In the genomic region with DNA sequence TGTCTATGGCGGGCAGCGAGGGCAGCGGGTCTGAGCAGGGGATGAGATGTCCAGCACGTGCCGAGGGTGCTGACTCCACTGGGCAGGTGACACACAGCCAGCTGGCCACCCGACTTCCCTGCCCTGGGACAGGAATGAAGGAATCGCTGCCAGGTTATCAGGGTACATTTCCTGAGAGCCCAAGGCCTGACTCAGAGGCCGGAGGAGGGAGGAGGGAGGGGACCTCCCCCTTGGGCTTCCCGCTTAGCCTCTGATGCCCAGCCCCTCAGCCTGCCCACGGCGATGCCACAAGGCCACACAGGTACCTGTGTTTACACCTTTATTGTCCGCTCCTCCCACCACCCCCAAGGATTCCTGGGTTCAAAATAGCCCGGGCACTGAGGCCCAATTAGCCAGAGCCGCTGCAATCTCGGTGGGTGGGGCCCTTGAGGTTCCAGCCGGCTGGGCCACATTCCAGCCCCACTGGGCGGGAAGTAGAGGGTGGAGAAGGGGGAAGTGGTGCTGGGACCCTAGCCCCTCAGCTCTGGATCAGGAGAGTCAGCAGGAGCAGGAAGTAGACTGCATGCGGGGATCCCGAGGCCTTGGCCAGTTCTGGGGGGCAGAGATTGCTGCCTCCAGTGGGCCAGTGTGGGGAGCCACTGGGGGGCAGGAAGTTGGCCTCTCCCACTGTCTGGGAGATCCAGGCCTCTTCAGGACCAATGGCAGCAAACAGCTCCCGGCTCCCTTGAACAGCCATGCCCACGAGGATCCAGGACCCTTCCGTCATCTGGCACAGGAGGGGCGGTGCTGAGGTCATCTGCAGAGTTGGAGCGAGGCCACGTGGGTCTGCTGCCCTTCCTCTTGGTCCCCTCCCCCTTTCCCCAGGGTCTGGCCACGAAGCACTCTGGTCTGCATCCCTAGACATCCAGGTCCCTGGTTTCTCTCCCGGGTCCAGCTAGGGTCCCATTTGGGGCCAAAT, we compare ENCODE assay signal across 1 cellular context.
A peak's percentile ranks its signal among the peaks of the same experiment; 100 is the strongest.
TF ChIP-seq lines count a peak whose summit lies in the region.

No MANE protein-coding gene starts in this region.

TF ChIP-seq in HepG2, 621 proteins besides CTCF, POLR2A, EP300 and RAD21 (continued from another document and continues in another):
- TF ChIP-seq, protein P1, sequence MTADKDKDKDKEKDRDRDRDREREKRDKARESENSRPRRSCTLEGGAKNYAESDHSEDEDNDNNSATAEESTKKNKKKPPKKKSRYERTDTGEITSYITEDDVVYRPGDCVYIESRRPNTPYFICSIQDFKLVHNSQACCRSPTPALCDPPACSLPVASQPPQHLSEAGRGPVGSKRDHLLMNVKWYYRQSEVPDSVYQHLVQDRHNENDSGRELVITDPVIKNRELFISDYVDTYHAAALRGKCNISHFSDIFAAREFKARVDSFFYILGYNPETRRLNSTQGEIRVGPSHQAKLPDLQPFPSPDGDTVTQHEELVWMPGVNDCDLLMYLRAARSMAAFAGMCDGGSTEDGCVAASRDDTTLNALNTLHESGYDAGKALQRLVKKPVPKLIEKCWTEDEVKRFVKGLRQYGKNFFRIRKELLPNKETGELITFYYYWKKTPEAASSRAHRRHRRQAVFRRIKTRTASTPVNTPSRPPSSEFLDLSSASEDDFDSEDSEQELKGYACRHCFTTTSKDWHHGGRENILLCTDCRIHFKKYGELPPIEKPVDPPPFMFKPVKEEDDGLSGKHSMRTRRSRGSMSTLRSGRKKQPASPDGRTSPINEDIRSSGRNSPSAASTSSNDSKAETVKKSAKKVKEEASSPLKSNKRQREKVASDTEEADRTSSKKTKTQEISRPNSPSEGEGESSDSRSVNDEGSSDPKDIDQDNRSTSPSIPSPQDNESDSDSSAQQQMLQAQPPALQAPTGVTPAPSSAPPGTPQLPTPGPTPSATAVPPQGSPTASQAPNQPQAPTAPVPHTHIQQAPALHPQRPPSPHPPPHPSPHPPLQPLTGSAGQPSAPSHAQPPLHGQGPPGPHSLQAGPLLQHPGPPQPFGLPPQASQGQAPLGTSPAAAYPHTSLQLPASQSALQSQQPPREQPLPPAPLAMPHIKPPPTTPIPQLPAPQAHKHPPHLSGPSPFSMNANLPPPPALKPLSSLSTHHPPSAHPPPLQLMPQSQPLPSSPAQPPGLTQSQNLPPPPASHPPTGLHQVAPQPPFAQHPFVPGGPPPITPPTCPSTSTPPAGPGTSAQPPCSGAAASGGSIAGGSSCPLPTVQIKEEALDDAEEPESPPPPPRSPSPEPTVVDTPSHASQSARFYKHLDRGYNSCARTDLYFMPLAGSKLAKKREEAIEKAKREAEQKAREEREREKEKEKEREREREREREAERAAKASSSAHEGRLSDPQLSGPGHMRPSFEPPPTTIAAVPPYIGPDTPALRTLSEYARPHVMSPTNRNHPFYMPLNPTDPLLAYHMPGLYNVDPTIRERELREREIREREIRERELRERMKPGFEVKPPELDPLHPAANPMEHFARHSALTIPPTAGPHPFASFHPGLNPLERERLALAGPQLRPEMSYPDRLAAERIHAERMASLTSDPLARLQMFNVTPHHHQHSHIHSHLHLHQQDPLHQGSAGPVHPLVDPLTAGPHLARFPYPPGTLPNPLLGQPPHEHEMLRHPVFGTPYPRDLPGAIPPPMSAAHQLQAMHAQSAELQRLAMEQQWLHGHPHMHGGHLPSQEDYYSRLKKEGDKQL (CRISPR knock-in tag; IDR thresholded peaks at IDR 0.05; ENCODE audit: low read depth): no peak
- TF ChIP-seq NFE2L2 (IDR thresholded peaks at IDR 0.05; ENCODE audit: low read length) (no peak), LCORL (IDR thresholded peaks at IDR 0.05) (no peak), LCORL (CRISPR knock-in tag; IDR thresholded peaks at IDR 0.05) (peak; percentile 31; the same call in 1 of the 2 replicates), ZNF232 (CRISPR knock-in tag; IDR thresholded peaks at IDR 0.05; ENCODE audit: borderline replicate concordance) (no peak), SP1 (IDR thresholded peaks at IDR 0.05) (no peak), SP1 (CRISPR knock-in tag; IDR thresholded peaks at IDR 0.05) (no peak; the same call in 1 of the 2 replicates), ZNF546 (CRISPR knock-in tag; conservative IDR thresholded peaks at IDR 0.05) (no peak), ZNF569 (CRISPR knock-in tag; IDR thresholded peaks at IDR 0.05; ENCODE audit: borderline replicate concordance) (no peak), KDM5A (IDR thresholded peaks at IDR 0.05; ENCODE audit: borderline replicate concordance, low read length) (no peak), SP5 (CRISPR knock-in tag; IDR thresholded peaks at IDR 0.05; ENCODE audit: borderline replicate concordance, low read depth) (peak; percentile 62; the same call in 1 of the 2 replicates), CHCHD3 (CRISPR knock-in tag; IDR thresholded peaks at IDR 0.05) (no peak), ZSCAN29 (CRISPR knock-in tag; conservative IDR thresholded peaks at IDR 0.05) (0 out of 2 replicates have a peak, but pooled peaks have one; percentile 29), TEAD2 (CRISPR knock-in tag; IDR thresholded peaks at IDR 0.05) (no peak), HNRNPLL (IDR thresholded peaks at IDR 0.05; ENCODE audit: low read depth, low read length, poor library complexity, severe bottlenecking) (peak; percentile 25), EHMT2 (IDR thresholded peaks at IDR 0.05; ENCODE audit: borderline replicate concordance, low read depth, low read length) (no peak), SMARCC2 (IDR thresholded peaks at IDR 0.05) (no peak), ZNF709 (CRISPR knock-in tag; IDR thresholded peaks at IDR 0.05) (peak; percentile 83), MEF2D (CRISPR knock-in tag; IDR thresholded peaks at IDR 0.05) (0 out of 2 replicates have a peak, but pooled peaks have one; percentile 22), ZNF564 (CRISPR knock-in tag; IDR thresholded peaks at IDR 0.05) (0 out of 2 replicates have a peak, but pooled peaks have one; percentile 29), MAFK (conservative IDR thresholded peaks at IDR 0.05 in 1 of 2, IDR thresholded peaks at IDR 0.05 in 1 of 2; ENCODE audit: low read length in 2 of 2) (no peak), SKI (IDR thresholded peaks at IDR 0.05; ENCODE audit: partially characterized antibody) (no peak), ERF (CRISPR knock-in tag; IDR thresholded peaks at IDR 0.05) (no peak; the same call in 1 of the 2 replicates), ZNF615 (CRISPR knock-in tag; IDR thresholded peaks at IDR 0.05; ENCODE audit: borderline replicate concordance) (no peak), ZFP62 (CRISPR knock-in tag; IDR thresholded peaks at IDR 0.05) (no peak), CREM (IDR thresholded peaks at IDR 0.05) (no peak), CREM (CRISPR knock-in tag; IDR thresholded peaks at IDR 0.05) (no peak), ZNF605 (CRISPR knock-in tag; IDR thresholded peaks at IDR 0.05) (no peak; the same call in 1 of the 2 replicates)
- TF ChIP-seq, protein P2, sequence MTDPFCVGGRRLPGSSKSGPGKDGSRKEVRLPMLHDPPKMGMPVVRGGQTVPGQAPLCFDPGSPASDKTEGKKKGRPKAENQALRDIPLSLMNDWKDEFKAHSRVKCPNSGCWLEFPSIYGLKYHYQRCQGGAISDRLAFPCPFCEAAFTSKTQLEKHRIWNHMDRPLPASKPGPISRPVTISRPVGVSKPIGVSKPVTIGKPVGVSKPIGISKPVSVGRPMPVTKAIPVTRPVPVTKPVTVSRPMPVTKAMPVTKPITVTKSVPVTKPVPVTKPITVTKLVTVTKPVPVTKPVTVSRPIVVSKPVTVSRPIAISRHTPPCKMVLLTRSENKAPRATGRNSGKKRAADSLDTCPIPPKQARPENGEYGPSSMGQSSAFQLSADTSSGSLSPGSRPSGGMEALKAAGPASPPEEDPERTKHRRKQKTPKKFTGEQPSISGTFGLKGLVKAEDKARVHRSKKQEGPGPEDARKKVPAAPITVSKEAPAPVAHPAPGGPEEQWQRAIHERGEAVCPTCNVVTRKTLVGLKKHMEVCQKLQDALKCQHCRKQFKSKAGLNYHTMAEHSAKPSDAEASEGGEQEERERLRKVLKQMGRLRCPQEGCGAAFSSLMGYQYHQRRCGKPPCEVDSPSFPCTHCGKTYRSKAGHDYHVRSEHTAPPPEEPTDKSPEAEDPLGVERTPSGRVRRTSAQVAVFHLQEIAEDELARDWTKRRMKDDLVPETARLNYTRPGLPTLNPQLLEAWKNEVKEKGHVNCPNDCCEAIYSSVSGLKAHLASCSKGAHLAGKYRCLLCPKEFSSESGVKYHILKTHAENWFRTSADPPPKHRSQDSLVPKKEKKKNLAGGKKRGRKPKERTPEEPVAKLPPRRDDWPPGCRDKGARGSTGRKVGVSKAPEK (CRISPR knock-in tag; IDR thresholded peaks at IDR 0.05; ENCODE audit: borderline replicate concordance): no peak
- TF ChIP-seq, protein P3, sequence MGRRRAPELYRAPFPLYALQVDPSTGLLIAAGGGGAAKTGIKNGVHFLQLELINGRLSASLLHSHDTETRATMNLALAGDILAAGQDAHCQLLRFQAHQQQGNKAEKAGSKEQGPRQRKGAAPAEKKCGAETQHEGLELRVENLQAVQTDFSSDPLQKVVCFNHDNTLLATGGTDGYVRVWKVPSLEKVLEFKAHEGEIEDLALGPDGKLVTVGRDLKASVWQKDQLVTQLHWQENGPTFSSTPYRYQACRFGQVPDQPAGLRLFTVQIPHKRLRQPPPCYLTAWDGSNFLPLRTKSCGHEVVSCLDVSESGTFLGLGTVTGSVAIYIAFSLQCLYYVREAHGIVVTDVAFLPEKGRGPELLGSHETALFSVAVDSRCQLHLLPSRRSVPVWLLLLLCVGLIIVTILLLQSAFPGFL (CRISPR knock-in tag; IDR thresholded peaks at IDR 0.05): no peak
- TF ChIP-seq, protein P4, sequence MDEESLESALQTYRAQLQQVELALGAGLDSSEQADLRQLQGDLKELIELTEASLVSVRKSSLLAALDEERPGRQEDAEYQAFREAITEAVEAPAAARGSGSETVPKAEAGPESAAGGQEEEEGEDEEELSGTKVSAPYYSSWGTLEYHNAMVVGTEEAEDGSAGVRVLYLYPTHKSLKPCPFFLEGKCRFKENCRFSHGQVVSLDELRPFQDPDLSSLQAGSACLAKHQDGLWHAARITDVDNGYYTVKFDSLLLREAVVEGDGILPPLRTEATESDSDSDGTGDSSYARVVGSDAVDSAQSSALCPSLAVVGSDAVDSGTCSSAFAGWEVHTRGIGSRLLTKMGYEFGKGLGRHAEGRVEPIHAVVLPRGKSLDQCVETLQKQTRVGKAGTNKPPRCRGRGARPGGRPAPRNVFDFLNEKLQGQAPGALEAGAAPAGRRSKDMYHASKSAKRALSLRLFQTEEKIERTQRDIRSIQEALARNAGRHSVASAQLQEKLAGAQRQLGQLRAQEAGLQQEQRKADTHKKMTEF (CRISPR knock-in tag; IDR thresholded peaks at IDR 0.05): no peak
- TF ChIP-seq, protein P5, sequence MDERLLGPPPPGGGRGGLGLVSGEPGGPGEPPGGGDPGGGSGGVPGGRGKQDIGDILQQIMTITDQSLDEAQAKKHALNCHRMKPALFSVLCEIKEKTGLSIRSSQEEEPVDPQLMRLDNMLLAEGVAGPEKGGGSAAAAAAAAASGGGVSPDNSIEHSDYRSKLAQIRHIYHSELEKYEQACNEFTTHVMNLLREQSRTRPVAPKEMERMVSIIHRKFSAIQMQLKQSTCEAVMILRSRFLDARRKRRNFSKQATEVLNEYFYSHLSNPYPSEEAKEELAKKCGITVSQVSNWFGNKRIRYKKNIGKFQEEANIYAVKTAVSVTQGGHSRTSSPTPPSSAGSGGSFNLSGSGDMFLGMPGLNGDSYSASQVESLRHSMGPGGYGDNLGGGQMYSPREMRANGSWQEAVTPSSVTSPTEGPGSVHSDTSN (CRISPR knock-in tag; IDR thresholded peaks at IDR 0.05): no peak
- TF ChIP-seq, protein P6, sequence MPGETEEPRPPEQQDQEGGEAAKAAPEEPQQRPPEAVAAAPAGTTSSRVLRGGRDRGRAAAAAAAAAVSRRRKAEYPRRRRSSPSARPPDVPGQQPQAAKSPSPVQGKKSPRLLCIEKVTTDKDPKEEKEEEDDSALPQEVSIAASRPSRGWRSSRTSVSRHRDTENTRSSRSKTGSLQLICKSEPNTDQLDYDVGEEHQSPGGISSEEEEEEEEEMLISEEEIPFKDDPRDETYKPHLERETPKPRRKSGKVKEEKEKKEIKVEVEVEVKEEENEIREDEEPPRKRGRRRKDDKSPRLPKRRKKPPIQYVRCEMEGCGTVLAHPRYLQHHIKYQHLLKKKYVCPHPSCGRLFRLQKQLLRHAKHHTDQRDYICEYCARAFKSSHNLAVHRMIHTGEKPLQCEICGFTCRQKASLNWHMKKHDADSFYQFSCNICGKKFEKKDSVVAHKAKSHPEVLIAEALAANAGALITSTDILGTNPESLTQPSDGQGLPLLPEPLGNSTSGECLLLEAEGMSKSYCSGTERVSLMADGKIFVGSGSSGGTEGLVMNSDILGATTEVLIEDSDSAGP (CRISPR knock-in tag; IDR thresholded peaks at IDR 0.05; ENCODE audit: borderline replicate concordance): peak; percentile 75
